In genomic region chr5:31583129-31583528, GRCh38 we compare ENCODE assay signal across 29 cellular contexts.
"Had no signal": no experiment of that assay in that cellular context is flagged by ENCODE, and none has a peak within 500 bp of the region (broad histone marks: within the 10 kb centered on the region; RNA-seq: fewer than 3 reads in every experiment).

No MANE protein-coding gene starts in this region.

- FAIRE-seq: colon, endometrium, endothelial cell of umbilical vein, frontal cortex had no signal

- H3K4me2 ChIP-seq: hepatocyte had no signal

- ATAC-seq: effector memory CD8-positive, alpha-beta T cell; esophagus mucosa; foreskin keratinocyte; gastrocnemius medialis; gastroesophageal sphincter; heart left ventricle; heart right ventricle had no signal

- H3K27me3 ChIP-seq: colonic mucosa, dorsolateral prefrontal cortex, foreskin keratinocyte, heart left ventricle, heart right ventricle, hepatocyte had no signal

- DNase-seq: colonic mucosa; cortex of kidney; dermis blood vessel endothelial cell; dorsolateral prefrontal cortex; effector CD4-positive, alpha-beta T cell; effector CD8-positive, alpha-beta T cell; effector memory CD4-positive, alpha-beta T cell; effector memory CD8-positive, alpha-beta T cell; endodermal cell; erythroblast; esophagus squamous epithelium; foreskin fibroblast; foreskin keratinocyte; foreskin melanocyte; gastrocnemius medialis; glutamatergic neuron; head of caudate nucleus; heart left ventricle; heart right ventricle had no signal

- H3K27ac ChIP-seq: colonic mucosa, coronary artery, dorsolateral prefrontal cortex, epithelial cell of prostate, esophagus muscularis mucosa, esophagus squamous epithelium, foreskin keratinocyte, gastrocnemius medialis, gastroesophageal sphincter, heart left ventricle, heart right ventricle, hepatocyte had no signal

- H3K9me3 ChIP-seq: colonic mucosa, esophagus muscularis mucosa, esophagus squamous epithelium, gastrocnemius medialis, gastroesophageal sphincter had no signal

- H3K36me3 ChIP-seq: colonic mucosa, esophagus muscularis mucosa, esophagus squamous epithelium, gastrocnemius medialis, gastroesophageal sphincter, heart left ventricle, heart right ventricle had no signal

- H3K4me3 ChIP-seq: colonic mucosa, coronary artery, dorsolateral prefrontal cortex, esophagus muscularis mucosa, esophagus squamous epithelium, gastrocnemius medialis, gastroesophageal sphincter, heart left ventricle, heart right ventricle, hepatocyte had no signal

- H3K4me1 ChIP-seq: colonic mucosa, esophagus muscularis mucosa, esophagus squamous epithelium, foreskin keratinocyte, gastrocnemius medialis, gastroesophageal sphincter, heart left ventricle had no signal

- H3K79me2 ChIP-seq: hepatocyte had no signal

- H2AFZ ChIP-seq: hepatocyte had no signal
